18 cellular contexts compared by ENCODE assay signal in genomic region chr9:128059365-128059983, GRCh38. TPM values are rescaled to one million over a fixed set of nuclear protein-coding genes. Genes with fewer than 3 reads are reported as not detected.
DNase-seq lines count a peak whose midpoint lies in the region; ATAC-seq and TF ChIP-seq lines count a peak whose summit lies in the region.
"Had no signal": no experiment of that assay in that cellular context is flagged by ENCODE, and none has a peak within 500 bp of the region (broad histone marks: within the 10 kb centered on the region; RNA-seq: fewer than 3 reads in every experiment).

No MANE protein-coding gene starts in this region.

- peak overlapping the region in 3 of 4 donors; percentile 18 to 58 (median 25) for H3K27ac ChIP-seq in esophagus squamous epithelium
- peak overlapping the region; percentile 16 for H3K27ac ChIP-seq in lower lobe of right lung
- H3K27ac ChIP-seq in upper lobe of right lung: no peak overlapping the region
- H3K27ac ChIP-seq in tibial nerve: peak overlapping the region in 2 of 4 donors; percentile 33 to 37
- H3K27ac ChIP-seq: BLaER1, SJSA1 had no signal

- CTCF ChIA-PET in activated naive CD4-positive, alpha-beta T cell treated with anti-CD3 and anti-CD28 coated beads, Interleukin-2, amount 10 ng/mL, durations not matched to agents 7 days and 5 days (lab: Charles Lee): interaction anchor here (0.7 to 1.2 kb wide), 3 partner anchors 24 to 85 kb away, joined by 3 to 4 read pairs (median 4); no protein-coding TSS in a partner anchor

- H3K4me1 Mint-ChIP-seq in activated naive CD4-positive, alpha-beta T cell treated with anti-CD3 and anti-CD28 coated beads, Interleukin-2, amount 10 ng/mL, durations not matched to agents 7 days and 5 days: peaks cover 36% of the 10 kb centered on the region

- no peak overlapping the region for H3K4me3 Mint-ChIP-seq in activated naive CD4-positive, alpha-beta T cell treated with anti-CD3 and anti-CD28 coated beads, Interleukin-2, amount 10 ng/mL, durations not matched to agents 7 days and 5 days
- H3K4me3 Mint-ChIP-seq: CD8-positive, alpha-beta memory T cell had no signal

- H3K27me3 ChIP-seq in esophagus squamous epithelium (no peaks in the 10 kb centered on the region), lower lobe of right lung (ENCODE audit: low read depth) (no peaks in the 10 kb centered on the region), upper lobe of right lung (no peaks in the 10 kb centered on the region), tibial nerve (no peaks in the 10 kb centered on the region)
- H3K27me3 ChIP-seq: BLaER1, SJSA1 had no signal

- peaks cover 26% of the 10 kb centered on the region for H3K36me3 Mint-ChIP-seq in activated naive CD4-positive, alpha-beta T cell treated with anti-CD3 and anti-CD28 coated beads, Interleukin-2, amount 10 ng/mL, durations not matched to agents 7 days and 5 days

- DNase-seq in NCI-H446 treated with DMSO at 0.1 percent for 48 hours (lab: John Stamatoyannopoulos, UW) (peak; percentile 41), esophagus squamous epithelium (lab: John Stamatoyannopoulos, UW) (no peak), lower lobe of right lung (no peak), upper lobe of right lung (no peak), DMS53 treated with DMSO at 0.1 percent for 48 hours (lab: John Stamatoyannopoulos, UW; ENCODE audit: unreplicated experiment) (no peak), tibial nerve (ENCODE audit: low spot score in 2 of 2) (no peak)
- DNase-seq in activated naive CD4-positive, alpha-beta T cell treated with anti-CD3 and anti-CD28 coated beads, Interleukin-2, amount 10 ng/mL, durations not matched to agents 7 days and 5 days: no peak
- DNase-seq: CD8-positive, alpha-beta memory T cell; DMS79 treated with DMSO at 0.1 percent for 48 hours; KBM-7; NCI-H1105 treated with DMSO at 0.1 percent for 48 hours; NCI-H1694; NCI-H2107; NCI-H226; NCI-H526; PC-3 had no signal

- TF ChIP-seq POLR2A in esophagus squamous epithelium (IDR thresholded peaks at IDR 0.05): no peak
- TF ChIP-seq POLR2A in tibial nerve (IDR thresholded peaks at IDR 0.05): no peak

- H3K27me3 Mint-ChIP-seq in activated naive CD4-positive, alpha-beta T cell treated with anti-CD3 and anti-CD28 coated beads, Interleukin-2, amount 10 ng/mL, durations not matched to agents 7 days and 5 days: peaks cover 22% of the 10 kb centered on the region
- H3K27me3 Mint-ChIP-seq: CD8-positive, alpha-beta memory T cell had no signal

- intact Hi-C loops in esophagus squamous epithelium (cut with DNase I) (no loop called here), lower lobe of right lung (cut with DNase I) (no loop called here), upper lobe of right lung (cut with DNase I) (no loop called here)

- H3K9me3 Mint-ChIP-seq in activated naive CD4-positive, alpha-beta T cell treated with anti-CD3 and anti-CD28 coated beads, Interleukin-2, amount 10 ng/mL, durations not matched to agents 7 days and 5 days: no peaks in the 10 kb centered on the region
- H3K9me3 Mint-ChIP-seq: CD8-positive, alpha-beta memory T cell had no signal

- H3K9me3 ChIP-seq in esophagus squamous epithelium (no peaks in the 10 kb centered on the region), lower lobe of right lung (no peaks in the 10 kb centered on the region), upper lobe of right lung (no peaks in the 10 kb centered on the region), tibial nerve (no peaks in the 10 kb centered on the region)
- H3K9me3 ChIP-seq: BLaER1, SJSA1 had no signal

- WGBS in esophagus squamous epithelium, 2 donors: 55 to 86% methylated on average over 4 of the region's 6 CpGs
- 87 to 99% methylated on average over 6 of the region's 6 CpGs for WGBS in tibial nerve, 2 donors

- peaks cover 5 to 34% (median 8%) of the 10 kb centered on the region in 3 donors for H3K36me3 ChIP-seq in esophagus squamous epithelium
- peaks cover 18% of the 10 kb centered on the region for H3K36me3 ChIP-seq in lower lobe of right lung
- H3K36me3 ChIP-seq in upper lobe of right lung: no peaks in the 10 kb centered on the region
- H3K36me3 ChIP-seq in tibial nerve: peaks cover 0 to 27% (median 0%) of the 10 kb centered on the region in 3 donors

- TF ChIP-seq CTCF in esophagus squamous epithelium (IDR thresholded peaks at IDR 0.05) (no peak), lower lobe of right lung (IDR thresholded peaks at IDR 0.05) (no peak), upper lobe of right lung (IDR thresholded peaks at IDR 0.05) (no peak), tibial nerve (IDR thresholded peaks at IDR 0.05) (no peak)

- TF ChIP-seq EP300 in tibial nerve (IDR thresholded peaks at IDR 0.05): no peak

- ATAC-seq in lower lobe of right lung (peak; percentile 2 to 34), upper lobe of right lung (peak; percentile 5)
- ATAC-seq: PC-3 had no signal

- H3K4me1 ChIP-seq in esophagus squamous epithelium (peaks cover 14 to 75% (median 26%) of the 10 kb centered on the region in 3 donors), lower lobe of right lung (peaks cover 61% of the 10 kb centered on the region), upper lobe of right lung (peaks cover 63% of the 10 kb centered on the region), tibial nerve (peaks cover 0 to 57% (median 33%) of the 10 kb centered on the region in 4 donors)

- no peak overlapping the region for H3K27ac Mint-ChIP-seq in activated naive CD4-positive, alpha-beta T cell treated with anti-CD3 and anti-CD28 coated beads, Interleukin-2, amount 10 ng/mL, durations not matched to agents 7 days and 5 days

- H3K4me3 ChIP-seq in esophagus squamous epithelium (no peak overlapping the region), lower lobe of right lung (no peak overlapping the region), upper lobe of right lung (no peak overlapping the region), tibial nerve (no peak overlapping the region)
- H3K4me3 ChIP-seq: BLaER1, SJSA1 had no signal

RNA-seq across cellular contexts. Expression of gene NAIF1, which starts 7.6 kb away (rescaled TPM):
- total RNA-seq in esophagus squamous epithelium: 1 to 10 TPM; 6.3 to 8.8 (median 7.8) TPM
- total RNA-seq in lower lobe of right lung: 11.3 TPM
- total RNA-seq in upper lobe of right lung: 11.8 TPM
- total RNA-seq in tibial nerve: 10 to 100 TPM in 1 of 4 donors, 1 to 10 TPM in 3; 5.4 to 11.2 (median 8.1) TPM

RNA-seq across cellular contexts. Expression of gene SLC25A25, which starts 8.6 kb away (rescaled TPM):
- total RNA-seq in esophagus squamous epithelium (10 to 100 TPM; 15.8 to 37.9 (median 24.1) TPM), lower lobe of right lung (27.3 TPM), upper lobe of right lung (34.7 TPM), tibial nerve (10 to 100 TPM; 23.4 to 29.7 (median 27.2) TPM)
